ENCODE assay signal across 16 cellular contexts in genomic region chr15:57597431-57597830, GRCh38. TPM values are rescaled to one million over a fixed set of nuclear protein-coding genes. Genes with fewer than 3 reads are reported as not detected.
"Had no signal": no experiment of that assay in that cellular context is flagged by ENCODE, and none has a peak within 500 bp of the region (broad histone marks: within the 10 kb centered on the region; RNA-seq: fewer than 3 reads in every experiment).

No MANE protein-coding gene starts in this region.

- DNase-seq: activated CD4-positive, alpha-beta memory T cell treated with anti-CD3 and anti-CD28 coated beads for 36 hours; activated CD4-positive, alpha-beta T cell treated with anti-CD3 and anti-CD28 coated beads for 1 hour; activated gamma-delta T cell; activated naive CD8-positive, alpha-beta T cell treated with anti-CD3 and anti-CD28 coated beads for 36 hours; activated T-cell treated with anti-CD3 and anti-CD28 coated beads, Interleukin-2, amount 50 U/mL, for 48 hours; mucosa of descending colon; nucleus accumbens; stimulated activated CD4-positive, alpha-beta T cell treated with anti-CD3 and anti-CD28 coated beads, Interleukin-2, amount 100 ng/mL, for 48 hours; stimulated activated naive CD4-positive, alpha-beta T cell treated with Interleukin-2 at 50 U/mL for 16 hours; SW 1271; thyroid gland had no signal

- H3K36me3 ChIP-seq: SJSA1, thyroid gland had no signal

- H3K4me3 ChIP-seq: mucosa of descending colon, SJSA1, thyroid gland had no signal

- ATAC-seq: mucosa of descending colon; natural killer cell treated with Interleukin-12 subunit alpha and Interleukin-12 subunit beta and Interleukin-15 and Interleukin-18, amount 100 ng/mL, for 72 hours; sciatic nerve had no signal

- H3K27me3 ChIP-seq: thyroid gland had no signal

- FAIRE-seq: frontal cortex had no signal

- H3K27ac ChIP-seq: SJSA1 had no signal

- H3K4me1 ChIP-seq: SJSA1 had no signal

- H3K9me3 ChIP-seq: mucosa of descending colon, SJSA1, thyroid gland had no signal

RNA-seq across cellular contexts. Expression of gene MYZAP, which starts 5.7 kb away (rescaled TPM):
- total RNA-seq: activated naive CD8-positive, alpha-beta T cell treated with anti-CD3 and anti-CD28 coated beads for 36 hours; natural killer cell treated with Interleukin-12 subunit alpha and Interleukin-12 subunit beta and Interleukin-15 and Interleukin-18, amount 100 ng/mL, for 72 hours; SJSA1 had no signal
- polyA plus RNA-seq: fibroblast of lung had no signal
